In genomic region chr16:2969545-2970521, GRCh38 we compare ENCODE assay signal across 8 cellular contexts. TPM values are rescaled to one million over a fixed set of nuclear protein-coding genes. Genes with fewer than 3 reads are reported as not detected.
DNase-seq lines count a peak whose midpoint lies in the region; ATAC-seq and TF ChIP-seq lines count a peak whose summit lies in the region.

No MANE protein-coding gene starts in this region.

- BruUV-seq in MCF 10A (replicated peaks; lab: Mats Ljungman, UMichigan) = no TSS peak

- no peaks in the 10 kb centered on the region for H3F3A ChIP-seq in smooth muscle cell (ENCODE audit: low read depth)

- H3K27ac Mint-ChIP-seq in MCF 10A (ENCODE audit: low read depth, unreplicated experiment) = no peak overlapping the region

- peak overlapping the region; percentile 68 for H3K4me3 Mint-ChIP-seq in MCF 10A (ENCODE audit: unreplicated experiment)

- peaks cover 5% of the 10 kb centered on the region for H3K4me1 Mint-ChIP-seq in MCF 10A (ENCODE audit: insufficient read depth, unreplicated experiment)

- peak; percentile 23 for TF ChIP-seq POLR2A in NB4 (IDR thresholded peaks at IDR 0.05; ENCODE audit: extremely low read depth, insufficient read length)

- H3K27me3 ChIP-seq in smooth muscle cell (ENCODE audit: low read depth) = peaks cover 31% of the 10 kb centered on the region

- intact Hi-C loops in MCF 10A (cut with micrococcal nuclease) = loop anchor here (1.0 kb wide), 1 partner anchor 10 kb away; the partner anchor contains the start of gene PKMYT1

- DNase-seq in DMS79 treated with DMSO at 0.1 percent for 48 hours (lab: John Stamatoyannopoulos, UW) (peak; percentile 20), NB4 (ENCODE audit: low read depth) (peak; percentile 92), UCSD-AML1 (lab: John Stamatoyannopoulos, UW; ENCODE audit: unreplicated experiment) (peak; percentile 84), MCF 10A (ENCODE audit: unreplicated experiment) (peak; percentile 73), iPS-NIHi7 (ENCODE audit: extremely low spot score) (peak; percentile 83), smooth muscle cell (lab: John Stamatoyannopoulos, UW; ENCODE audit: unreplicated experiment) (peak; percentile 10)

- no peaks in the 10 kb centered on the region for H3K36me3 ChIP-seq in smooth muscle cell (ENCODE audit: low read depth)

- H3K4me3 ChIP-seq in NB4 (ENCODE audit: low read depth, low read length) (peak overlapping the region; percentile 67), smooth muscle cell (peak overlapping the region; percentile 63)

- no peak overlapping the region for H3K9ac ChIP-seq in smooth muscle cell (ENCODE audit: low read depth)

- WGBS in smooth muscle cell (ENCODE audit: low lambda C conversion rate) = 3% methylated on average over 68 of the region's 83 CpGs

- peak; percentile 54 for TF ChIP-seq CTCF in NB4 (IDR thresholded peaks at IDR 0.05; ENCODE audit: low read depth, low read length)
- peak; percentile 54 for TF ChIP-seq CTCF in MCF 10A (IDR thresholded peaks at IDR 0.05; ENCODE audit: unreplicated experiment)
- peak; percentile 45 for TF ChIP-seq CTCF in smooth muscle cell (IDR thresholded peaks at IDR 0.05; ENCODE audit: borderline replicate concordance, insufficient read depth, poor library complexity, severe bottlenecking)

- peak overlapping the region; percentile 84 for H2AFZ ChIP-seq in smooth muscle cell (ENCODE audit: low read depth)

- peak; percentile 34 for ATAC-seq in GM21619 (IDR thresholded peaks at IDR 0.05; ENCODE audit: unreplicated experiment)
- no peak for ATAC-seq in HG03521 (IDR thresholded peaks at IDR 0.05; ENCODE audit: unreplicated experiment)

- H3K27me3 Mint-ChIP-seq in MCF 10A (ENCODE audit: insufficient read depth, unreplicated experiment) = no peaks in the 10 kb centered on the region

- no peaks in the 10 kb centered on the region for H3K4me1 ChIP-seq in smooth muscle cell (ENCODE audit: low read depth)

- POLR2A ChIA-PET in MCF 10A (lab: Yijun Ruan, JAX) = interaction anchor here (0.6 to 2.8 kb wide), 11 partner anchors 11 to 1290 kb away, joined by 3 to 19 read pairs (median 3); partner anchors contain the start of genes FLYWCH1, PKMYT1 and TNFRSF12A

- H3K27ac ChIP-seq in smooth muscle cell (ENCODE audit: low read depth) = no peak overlapping the region

- no peaks in the 10 kb centered on the region for H3K9me3 ChIP-seq in smooth muscle cell (replicated peaks; ENCODE audit: low read depth)

- H3K9me3 Mint-ChIP-seq in MCF 10A (ENCODE audit: unreplicated experiment) = no peaks in the 10 kb centered on the region

- no peaks in the 10 kb centered on the region for H3K79me2 ChIP-seq in smooth muscle cell (ENCODE audit: low read depth)

- H4K20me1 ChIP-seq in smooth muscle cell (ENCODE audit: low read depth) = peaks cover 11% of the 10 kb centered on the region

- CTCF ChIA-PET in MCF 10A (lab: Yijun Ruan, JAX) = interaction anchor here (0.6 to 0.9 kb wide), 7 partner anchors 13 to 1987 kb away, joined by 3 to 5 read pairs (median 3); no protein-coding TSS in a partner anchor

- H3K4me2 ChIP-seq in smooth muscle cell = peak overlapping the region; percentile 98

- no peaks in the 10 kb centered on the region for H3K36me3 Mint-ChIP-seq in MCF 10A (ENCODE audit: insufficient read depth, unreplicated experiment)

RNA-seq across cellular contexts. Expression of gene PAQR4, which starts 0.7 kb away (rescaled TPM):
- total RNA-seq in MCF 10A (2022) (4.8 and 7.9 TPM in 2 replicates), smooth muscle cell (4.6 and 4.8 TPM in 2 replicates)
- 7.9 and 9.3 TPM in 2 replicates for polyA plus RNA-seq in smooth muscle cell

RNA-seq across cellular contexts. Expression of gene KREMEN2, which starts 5.8 kb away (rescaled TPM):
- total RNA-seq in MCF 10A (2022) (0.42 TPM in 1 of 2 replicates, not detected in the other), smooth muscle cell (0.27 and 1.3 TPM in 2 replicates)
- 2.0 TPM in 2 replicates for polyA plus RNA-seq in smooth muscle cell

RNA-seq across cellular contexts. Expression of gene PKMYT1, which starts 10.4 kb away (rescaled TPM):
- 16.9 and 34.7 TPM in 2 replicates for total RNA-seq in MCF 10A (2022)
- total RNA-seq in smooth muscle cell = 10.4 and 13.8 TPM in 2 replicates
- polyA plus RNA-seq in smooth muscle cell = 28.9 and 32.6 TPM in 2 replicates

RNA-seq across cellular contexts. Expression of gene CLDN9, which starts 42.9 kb away (rescaled TPM):
- 0.39 and 0.44 TPM in 2 replicates for total RNA-seq in MCF 10A (2022)
- total RNA-seq in smooth muscle cell = 1.3 and 1.8 TPM in 2 replicates
- 0.81 and 4.5 TPM in 2 replicates for polyA plus RNA-seq in smooth muscle cell

RNA-seq across cellular contexts. Expression of gene CLDN6, which starts 48.1 kb away (rescaled TPM):
- total RNA-seq in MCF 10A (2022) (not detected in 2 replicates), smooth muscle cell (97.0 and 113 TPM in 2 replicates)
- polyA plus RNA-seq in smooth muscle cell = 55.4 and 365 TPM in 2 replicates

Comparison
In these comparisons a context has a peak if more than half of its experiments do, and no peak if none do; other contexts are left out.
1. DNase-seq: peak in every context shown above with its lines; median percentile 92 in NB4; 84 in UCSD-AML1; 83 in iPS-NIHi7; 73 in MCF 10A; 20 in DMS79 treated with DMSO at 0.1 percent for 48 hours; 10 in smooth muscle cell.